In genomic region chr4:185625503-185625902, GRCh38 we compare ENCODE assay signal across 2 cellular contexts.
TF ChIP-seq lines count a peak whose summit lies in the region.

No MANE protein-coding gene starts in this region.

TF ChIP-seq in HEK293, 187 proteins besides CTCF, POLR2A, EP300 and RAD21 (continued from another document):
- TF ChIP-seq ZSCAN5A (tag by site-specific recombination; IDR thresholded peaks at IDR 0.05): no peak
- TF ChIP-seq ZNF692 (tag by site-specific recombination; IDR thresholded peaks at IDR 0.05): peak; percentile 52; the same call in 1 of the 2 replicates
- no peak for TF ChIP-seq MZF1 (tag by site-specific recombination; IDR thresholded peaks at IDR 0.05; ENCODE audit: borderline replicate concordance)

TF ChIP-seq in endothelial cell of umbilical vein, 7 proteins besides CTCF, POLR2A, EP300 and RAD21 (continued from another document):
- TF ChIP-seq MAX (IDR thresholded peaks at IDR 0.05; ENCODE audit: insufficient read depth, insufficient read length) (no peak), JUN (IDR thresholded peaks at IDR 0.05; ENCODE audit: borderline replicate concordance, insufficient read depth, insufficient read length, low read depth) (no peak), POLR2AphosphoS5 (IDR thresholded peaks at IDR 0.05; ENCODE audit: insufficient read depth, low read depth, low read length) (no peak), EZH2 (IDR thresholded peaks at IDR 0.05; ENCODE audit: borderline replicate concordance, low read depth, low read length, severe bottlenecking) (no peak), MYC (IDR thresholded peaks at IDR 0.05; ENCODE audit: low read depth, low read length) (no peak)
